Comparison of ENCODE assay signal across 9 cellular contexts in the genomic region with DNA sequence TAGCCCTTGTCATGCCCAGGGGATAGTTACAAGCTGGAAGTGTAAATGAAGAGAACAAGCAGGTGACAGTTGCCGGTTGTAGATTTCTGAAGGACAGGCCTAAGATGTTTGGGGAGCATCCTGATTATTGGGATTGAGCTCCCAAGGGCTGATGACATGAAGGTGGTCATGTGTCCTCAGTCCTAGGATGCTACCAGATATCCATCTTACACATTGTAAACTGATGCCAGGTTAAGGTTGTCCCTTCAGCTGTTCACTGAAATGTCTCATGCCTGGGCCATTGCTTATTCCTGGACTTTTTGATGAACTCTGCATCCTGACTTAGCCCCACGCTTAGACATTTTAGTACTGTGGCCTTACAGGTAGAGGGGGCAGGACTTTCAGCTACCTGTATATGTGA. TPM values are rescaled to one million over a fixed set of nuclear protein-coding genes. Genes with fewer than 3 reads are reported as not detected.
DNase-seq lines count a peak whose midpoint lies in the region; TF ChIP-seq lines count a peak whose summit lies in the region.
"Had no signal": no experiment of that assay in that cellular context is flagged by ENCODE, and none has a peak within 500 bp of the region (broad histone marks: within the 10 kb centered on the region; RNA-seq: fewer than 3 reads in every experiment).

No MANE protein-coding gene starts in this region.

- H3K4me1 Mint-ChIP-seq in activated naive CD4-positive, alpha-beta T cell treated with anti-CD3 and anti-CD28 coated beads for 36 hours (ENCODE audit: low read depth) = peaks cover 44% of the 10 kb centered on the region
- H3K4me1 Mint-ChIP-seq in activated naive CD8-positive, alpha-beta T cell treated with anti-CD3 and anti-CD28 coated beads for 36 hours = peaks cover 41% of the 10 kb centered on the region

- intact Hi-C loops in activated naive CD4-positive, alpha-beta T cell treated with anti-CD3 and anti-CD28 coated beads for 36 hours (cut with micrococcal nuclease) = no loop called here

- TF ChIP-seq CTCF in kidney epithelial cell (IDR thresholded peaks at IDR 0.05; ENCODE audit: insufficient read depth, low read length, poor library complexity, severe bottlenecking) (no peak), tibial nerve (IDR thresholded peaks at IDR 0.05) (no peak)

- H3K4me3 ChIP-seq in kidney epithelial cell (ENCODE audit: low read depth, low read length) (peak overlapping the region; percentile 74), tibial nerve (peak overlapping the region in 3 of 4 donors; percentile 81 to 91 (median 89))

- no peaks in the 10 kb centered on the region for H3K9me3 ChIP-seq in tibial nerve

- no peaks in the 10 kb centered on the region for H3K36me3 ChIP-seq in kidney epithelial cell (ENCODE audit: control insufficient read depth, insufficient read depth, low read length)
- no peaks in the 10 kb centered on the region for H3K36me3 ChIP-seq in tibial nerve

- no peaks in the 10 kb centered on the region for H3K27me3 ChIP-seq in kidney epithelial cell (ENCODE audit: control insufficient read depth, insufficient read depth, low read length)
- no peaks in the 10 kb centered on the region for H3K27me3 ChIP-seq in tibial nerve

- TF ChIP-seq EP300 in tibial nerve (IDR thresholded peaks at IDR 0.05) = no peak

- CTCF ChIA-PET in activated naive CD4-positive, alpha-beta T cell treated with anti-CD3 and anti-CD28 coated beads for 36 hours (lab: Charles Lee) = interaction anchor here (0.7 to 2.1 kb wide), 10 partner anchors 11 to 386 kb away, joined by 3 to 9 read pairs (median 3); no protein-coding TSS in a partner anchor

- H3K27ac ChIP-seq in tibial nerve = peak overlapping the region in 2 of 4 donors; percentile 97 to 99

- peak overlapping the region; percentile 82 for H3K4me3 Mint-ChIP-seq in activated naive CD4-positive, alpha-beta T cell treated with anti-CD3 and anti-CD28 coated beads for 36 hours
- H3K4me3 Mint-ChIP-seq in activated naive CD8-positive, alpha-beta T cell treated with anti-CD3 and anti-CD28 coated beads for 36 hours = peak overlapping the region; percentile 82

- H3K36me3 Mint-ChIP-seq in activated naive CD4-positive, alpha-beta T cell treated with anti-CD3 and anti-CD28 coated beads for 36 hours (ENCODE audit: low read depth) = peaks cover 9% of the 10 kb centered on the region
- peaks cover 24% of the 10 kb centered on the region for H3K36me3 Mint-ChIP-seq in activated naive CD8-positive, alpha-beta T cell treated with anti-CD3 and anti-CD28 coated beads for 36 hours

- peak overlapping the region; percentile 85 for H3K27ac Mint-ChIP-seq in activated naive CD4-positive, alpha-beta T cell treated with anti-CD3 and anti-CD28 coated beads for 36 hours
- peak overlapping the region; percentile 89 for H3K27ac Mint-ChIP-seq in activated naive CD8-positive, alpha-beta T cell treated with anti-CD3 and anti-CD28 coated beads for 36 hours

- no peak for TF ChIP-seq POLR2A in tibial nerve (IDR thresholded peaks at IDR 0.05)

- peaks cover 0 to 40% (median 22%) of the 10 kb centered on the region in 4 donors for H3K4me1 ChIP-seq in tibial nerve

- DNase-seq in activated naive CD4-positive, alpha-beta T cell treated with anti-CD3 and anti-CD28 coated beads for 36 hours = no peak
- DNase-seq in activated naive CD4-positive, alpha-beta T cell treated with anti-CD3 and anti-CD28 coated beads, Interleukin-2, amount 50 U/mL, for 16 hours = no peak
- no peak for DNase-seq in activated naive CD8-positive, alpha-beta T cell treated with anti-CD3 and anti-CD28 coated beads for 36 hours
- no peak for DNase-seq in kidney epithelial cell (ENCODE audit: low read depth)
- no peak for DNase-seq in tibial nerve (ENCODE audit: low spot score in 2 of 2)
- no peak for DNase-seq in islet precursor cell
- no peak for DNase-seq in NCI-H526 (lab: John Stamatoyannopoulos, UW)
- DNase-seq in NCI-H1930 (lab: John Stamatoyannopoulos, UW) = no peak
- DNase-seq: NCI-H1436 had no signal

- H3K27me3 Mint-ChIP-seq in activated naive CD4-positive, alpha-beta T cell treated with anti-CD3 and anti-CD28 coated beads for 36 hours (ENCODE audit: low read depth) = no peaks in the 10 kb centered on the region
- H3K27me3 Mint-ChIP-seq in activated naive CD8-positive, alpha-beta T cell treated with anti-CD3 and anti-CD28 coated beads for 36 hours = no peaks in the 10 kb centered on the region

- no peaks in the 10 kb centered on the region for H3K9me3 Mint-ChIP-seq in activated naive CD4-positive, alpha-beta T cell treated with anti-CD3 and anti-CD28 coated beads for 36 hours
- no peaks in the 10 kb centered on the region for H3K9me3 Mint-ChIP-seq in activated naive CD8-positive, alpha-beta T cell treated with anti-CD3 and anti-CD28 coated beads for 36 hours

- WGBS in tibial nerve, 2 donors = 83 to 100% methylated on average over 2 of the region's 2 CpGs

RNA-seq across cellular contexts. Expression of a gene that starts 1.3 kb away (rescaled TPM):
- total RNA-seq in activated naive CD4-positive, alpha-beta T cell treated with anti-CD3 and anti-CD28 coated beads for 36 hours = 10 to 100 TPM; 83.1 to 86.5 TPM
- total RNA-seq in activated naive CD8-positive, alpha-beta T cell treated with anti-CD3 and anti-CD28 coated beads for 36 hours = 100 to 1,000 TPM; 116 to 122 TPM
- total RNA-seq in kidney epithelial cell (53.0 and 67.3 TPM in 2 replicates), tibial nerve (10 to 100 TPM; 24.7 to 48.9 (median 32.7) TPM)

RNA-seq across cellular contexts. Expression of a gene that starts 46.5 kb away (rescaled TPM):
- 1,000 to 10,000 TPM; 3,406 to 3,423 TPM for total RNA-seq in activated naive CD4-positive, alpha-beta T cell treated with anti-CD3 and anti-CD28 coated beads for 36 hours
- 1,000 to 10,000 TPM; 3,010 to 3,071 TPM for total RNA-seq in activated naive CD8-positive, alpha-beta T cell treated with anti-CD3 and anti-CD28 coated beads for 36 hours
- total RNA-seq in kidney epithelial cell (2,465 and 2,696 TPM in 2 replicates), tibial nerve (1,000 to 10,000 TPM in 2 of 4 donors, 100 to 1,000 TPM in 2; 803 to 1,127 (median 967) TPM)
